Comparison of ENCODE assay signal across 30 cellular contexts in the genomic region with DNA sequence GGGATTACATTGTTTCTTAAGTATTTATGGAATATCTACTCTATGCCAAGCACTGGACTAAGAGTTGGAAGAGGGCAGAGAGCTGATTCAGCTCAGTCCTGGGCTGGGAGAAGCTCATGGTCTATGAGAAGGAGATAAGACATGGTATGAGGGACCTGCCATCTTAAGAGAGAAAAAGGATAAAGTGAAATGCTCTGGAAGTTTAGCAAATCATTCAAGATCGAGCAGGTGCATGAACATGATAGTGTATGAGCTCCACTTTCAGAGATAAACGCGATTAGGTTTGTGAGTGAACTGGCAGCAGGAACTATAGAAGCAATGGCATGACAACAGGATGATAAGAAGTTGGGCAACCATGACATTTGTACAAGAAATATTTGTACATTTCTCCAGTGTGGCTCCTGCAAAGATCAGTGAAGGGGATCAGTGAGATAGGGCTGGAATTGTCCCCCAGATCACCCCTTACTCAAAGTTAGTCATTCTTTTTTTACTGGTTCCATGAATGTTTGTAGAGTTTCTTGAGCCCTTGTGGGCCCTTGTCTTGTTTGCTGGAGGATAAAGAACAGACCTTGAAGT.
"Had no signal": no experiment of that assay in that cellular context is flagged by ENCODE, and none has a peak within 500 bp of the region (broad histone marks: within the 10 kb centered on the region; RNA-seq: fewer than 3 reads in every experiment).

No MANE protein-coding gene starts in this region.

- DNase-seq: activated CD4-positive, alpha-beta memory T cell treated with anti-CD3 and anti-CD28 coated beads, Interleukin-2, amount 10 ng/mL, durations not matched to agents 7 days and 5 days; activated CD4-positive, alpha-beta T cell treated with anti-CD3 and anti-CD28 coated beads for 1 hour; activated CD4-positive, alpha-beta T cell treated with anti-CD3 and anti-CD28 coated beads for 4 hours; activated CD4-positive, alpha-beta T cell treated with anti-CD3 and anti-CD28 coated beads, Interleukin-2, amount 10 ng/mL, durations not matched to agents 7 days and 5 days; activated CD4-positive, alpha-beta T cell treated with anti-CD3 and anti-CD28 coated beads, Interleukin-2, amount 50 U/mL, for 4 hours; activated CD8-positive, alpha-beta memory T cell treated with anti-CD3 and anti-CD28 coated beads, Interleukin-2, amount 50 U/mL, for 48 hours; activated gamma-delta T cell; activated naive CD4-positive, alpha-beta T cell; activated naive CD4-positive, alpha-beta T cell treated with anti-CD3 and anti-CD28 coated beads, Interleukin-2, amount 10 ng/mL, durations not matched to agents 7 days and 5 days; activated naive CD8-positive, alpha-beta T cell treated with anti-CD3 and anti-CD28 coated beads, Interleukin-2, amount 10 ng/mL, durations not matched to agents 7 days and 5 days; activated T-cell treated with anti-CD3 and anti-CD28 coated beads for 4 hours; activated T-cell treated with anti-CD3 and anti-CD28 coated beads, Interleukin-2, amount 50 U/mL, for 24 hours; activated T-cell treated with anti-CD3 and anti-CD28 coated beads, Interleukin-2, amount 50 U/mL, for 72 hours; amniotic stem cell; aorta; body of pancreas; central memory CD4-positive, alpha-beta T cell; cerebellar nuclear complex; colonic mucosa; effector CD8-positive, alpha-beta T cell; foreskin fibroblast; gastrocnemius medialis; heart right ventricle; T-helper 2 cell had no signal

- FAIRE-seq: endometrium, endothelial cell of umbilical vein, TTC549 had no signal

- ATAC-seq: activated naive CD4-positive, alpha-beta T cell treated with anti-CD3 and anti-CD28 coated beads, Interleukin-2, amount 50 U/mL, for 72 hours; activated T-cell treated with anti-CD3 and anti-CD28 coated beads, Interleukin-2, amount 50 U/mL, for 72 hours; body of pancreas; esophagus mucosa; gastrocnemius medialis; heart right ventricle; WTC11 had no signal
